28 cellular contexts compared by ENCODE assay signal in the genomic region with DNA sequence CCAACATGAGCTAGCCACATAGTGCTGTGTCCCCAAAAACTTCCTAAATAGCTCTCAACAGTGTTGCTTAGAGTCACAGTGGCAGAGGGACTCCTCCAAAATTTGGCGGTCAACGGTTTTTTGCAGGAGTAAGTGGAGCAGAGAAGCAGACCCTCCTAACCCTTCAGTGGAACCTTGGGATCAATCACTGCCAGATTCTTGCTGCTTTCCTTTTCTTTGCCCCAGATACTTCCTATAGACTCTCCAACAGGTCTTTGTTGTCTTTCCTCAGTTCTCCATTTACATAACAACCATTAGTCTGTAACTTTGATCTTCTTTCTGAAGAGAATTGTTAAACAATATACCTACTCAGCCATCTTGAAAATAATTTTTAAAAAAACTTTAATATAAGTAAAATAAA.
"Had no signal": no experiment of that assay in that cellular context is flagged by ENCODE, and none has a peak within 500 bp of the region (broad histone marks: within the 10 kb centered on the region; RNA-seq: fewer than 3 reads in every experiment).

No MANE protein-coding gene starts in this region.

- DNase-seq: activated CD4-positive, alpha-beta memory T cell treated with anti-CD3 and anti-CD28 coated beads, Interleukin-2, amount 10 ng/mL, durations not matched to agents 7 days and 5 days; activated CD4-positive, alpha-beta T cell treated with anti-CD3 and anti-CD28 coated beads for 1 hour; activated CD4-positive, alpha-beta T cell treated with anti-CD3 and anti-CD28 coated beads for 4 hours; activated CD4-positive, alpha-beta T cell treated with anti-CD3 and anti-CD28 coated beads, Interleukin-2, amount 10 ng/mL, durations not matched to agents 7 days and 5 days; activated CD4-positive, alpha-beta T cell treated with anti-CD3 and anti-CD28 coated beads, Interleukin-2, amount 50 U/mL, for 4 hours; activated CD8-positive, alpha-beta memory T cell treated with anti-CD3 and anti-CD28 coated beads, Interleukin-2, amount 50 U/mL, for 48 hours; activated gamma-delta T cell; activated naive CD4-positive, alpha-beta T cell; activated naive CD4-positive, alpha-beta T cell treated with anti-CD3 and anti-CD28 coated beads, Interleukin-2, amount 50 U/mL, for 16 hours; activated T-cell treated with anti-CD3 and anti-CD28 coated beads for 4 hours; activated T-cell treated with anti-CD3 and anti-CD28 coated beads, Interleukin-2, amount 50 U/mL, for 24 hours; activated T-cell treated with anti-CD3 and anti-CD28 coated beads, Interleukin-2, amount 50 U/mL, for 72 hours; amniotic stem cell; anterior cingulate cortex; brain microvascular endothelial cell; dorsolateral prefrontal cortex; effector memory CD4-positive, alpha-beta T cell; endodermal cell; foreskin fibroblast; head of caudate nucleus; T-helper 2 cell had no signal

- H3K27me3 Mint-ChIP-seq: activated CD4-positive, alpha-beta memory T cell treated with anti-CD3 and anti-CD28 coated beads, Interleukin-2, amount 10 ng/mL, durations not matched to agents 7 days and 5 days; activated CD4-positive, alpha-beta T cell treated with anti-CD3 and anti-CD28 coated beads, Interleukin-2, amount 10 ng/mL, durations not matched to agents 7 days and 5 days; activated naive CD8-positive, alpha-beta T cell; activated T-cell treated with anti-CD3 and anti-CD28 coated beads, Interleukin-2, amount 50 U/mL, for 24 hours; central memory CD8-positive, alpha-beta T cell; dendritic cell treated with granulocyte-macrophage colony-stimulating factor and Interleukin-4, amounts not matched to agents 40 ng/mL and 50 ng/mL, for 4 days had no signal

- H3K4me3 Mint-ChIP-seq: activated CD4-positive, alpha-beta memory T cell treated with anti-CD3 and anti-CD28 coated beads, Interleukin-2, amount 10 ng/mL, durations not matched to agents 7 days and 5 days; activated CD4-positive, alpha-beta T cell treated with anti-CD3 and anti-CD28 coated beads, Interleukin-2, amount 10 ng/mL, durations not matched to agents 7 days and 5 days; activated naive CD8-positive, alpha-beta T cell; activated T-cell treated with anti-CD3 and anti-CD28 coated beads, Interleukin-2, amount 50 U/mL, for 24 hours; activated T-cell treated with anti-CD3 and anti-CD28 coated beads, Interleukin-2, amount 50 U/mL, for 72 hours; central memory CD8-positive, alpha-beta T cell; dendritic cell treated with granulocyte-macrophage colony-stimulating factor and Interleukin-4, amounts not matched to agents 40 ng/mL and 50 ng/mL, for 4 days; endodermal cell had no signal

- H3K27ac Mint-ChIP-seq: activated CD4-positive, alpha-beta memory T cell treated with anti-CD3 and anti-CD28 coated beads, Interleukin-2, amount 10 ng/mL, durations not matched to agents 7 days and 5 days; activated CD4-positive, alpha-beta T cell treated with anti-CD3 and anti-CD28 coated beads, Interleukin-2, amount 10 ng/mL, durations not matched to agents 7 days and 5 days; activated naive CD8-positive, alpha-beta T cell; activated T-cell treated with anti-CD3 and anti-CD28 coated beads, Interleukin-2, amount 50 U/mL, for 24 hours; activated T-cell treated with anti-CD3 and anti-CD28 coated beads, Interleukin-2, amount 50 U/mL, for 72 hours; dendritic cell treated with granulocyte-macrophage colony-stimulating factor and Interleukin-4, amounts not matched to agents 40 ng/mL and 50 ng/mL, for 4 days; endodermal cell had no signal

- H3K4me1 Mint-ChIP-seq: activated CD4-positive, alpha-beta memory T cell treated with anti-CD3 and anti-CD28 coated beads, Interleukin-2, amount 10 ng/mL, durations not matched to agents 7 days and 5 days; activated CD4-positive, alpha-beta T cell treated with anti-CD3 and anti-CD28 coated beads, Interleukin-2, amount 10 ng/mL, durations not matched to agents 7 days and 5 days; central memory CD8-positive, alpha-beta T cell; endodermal cell had no signal

- ATAC-seq: activated T-cell treated with anti-CD3 and anti-CD28 coated beads, Interleukin-2, amount 50 U/mL, for 72 hours; esophagus mucosa had no signal

- H3K36me3 Mint-ChIP-seq: activated naive CD8-positive, alpha-beta T cell had no signal

- H3K27ac ChIP-seq: brain microvascular endothelial cell, coronary artery, dorsolateral prefrontal cortex had no signal

- FAIRE-seq: astrocyte, frontal cortex had no signal

- H3K27me3 ChIP-seq: brain microvascular endothelial cell, dorsolateral prefrontal cortex had no signal

- H3K4me3 ChIP-seq: coronary artery, dorsolateral prefrontal cortex had no signal

- H3K36me3 ChIP-seq: brain microvascular endothelial cell had no signal
